ENCODE assay signal across 7 cellular contexts in the genomic region with DNA sequence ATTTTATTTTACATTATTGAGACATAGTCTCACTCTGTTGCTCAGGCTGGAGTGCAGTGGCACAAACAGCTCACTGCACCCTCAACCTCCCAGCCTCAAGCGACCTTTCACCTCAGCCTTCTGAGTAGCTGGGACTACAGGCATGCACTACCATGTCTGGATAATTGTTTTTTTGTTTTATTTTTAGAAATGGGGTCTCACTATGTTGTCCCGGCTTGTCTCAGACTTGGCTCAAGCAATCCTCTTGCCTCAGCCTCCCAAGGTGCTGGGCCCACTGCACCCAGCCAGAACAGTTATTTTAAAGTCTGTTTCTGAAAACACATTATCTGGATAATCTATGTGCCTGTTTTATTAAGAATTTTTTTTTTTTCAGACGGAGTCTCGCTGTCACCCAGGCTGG.
"Had no signal": no experiment of that assay in that cellular context is flagged by ENCODE, and none has a peak within 500 bp of the region (broad histone marks: within the 10 kb centered on the region; RNA-seq: fewer than 3 reads in every experiment).

No MANE protein-coding gene starts in this region.

- DNase-seq: IMR-90, KBM-7, KG1 had no signal

- H3K27ac Mint-ChIP-seq: IgD-negative memory B cell had no signal

- H3K4me1 Mint-ChIP-seq: IgD-negative memory B cell had no signal

- H3K27me3 Mint-ChIP-seq: IgD-negative memory B cell had no signal

- H3K27ac ChIP-seq: HL-60, KMS-11 had no signal

- H3K4me2 ChIP-seq: KMS-11 had no signal

- FAIRE-seq: HTR-8/SVneo had no signal

- H3K9ac ChIP-seq: KMS-11 had no signal
